In the genomic region with DNA sequence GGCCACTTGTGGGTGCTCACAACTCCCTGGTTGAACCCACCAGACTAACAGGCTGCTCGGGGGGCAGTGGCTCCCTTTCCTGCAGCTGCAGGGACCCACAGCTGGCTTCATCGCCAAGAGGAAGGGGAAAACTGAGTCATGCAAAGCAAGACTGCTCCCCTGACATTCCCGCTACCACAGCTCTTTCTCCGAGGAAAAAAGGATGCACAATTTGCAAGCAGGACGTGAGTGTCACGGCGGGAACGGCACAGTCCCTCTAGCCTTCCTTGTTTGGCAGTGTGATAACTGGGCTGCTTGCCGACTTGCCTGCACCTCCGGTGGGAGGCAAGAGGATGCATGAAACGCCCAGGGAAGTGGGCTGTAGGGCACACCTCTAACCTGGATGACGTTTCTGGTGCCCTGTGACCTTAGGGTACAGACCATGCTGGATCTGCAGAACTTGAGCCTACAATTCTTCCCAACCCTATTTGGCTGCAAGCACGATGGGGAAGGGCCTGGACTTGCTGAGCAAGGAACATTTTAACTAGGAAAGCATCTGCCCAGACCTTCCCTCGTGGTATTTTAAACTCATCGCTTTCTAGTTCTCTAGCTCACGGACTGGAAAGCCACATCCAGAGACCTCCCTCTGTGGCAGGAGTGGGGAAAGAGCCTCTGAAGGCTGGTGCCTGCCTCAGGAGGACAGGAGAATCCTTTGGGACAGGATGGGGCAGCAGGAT, we compare ENCODE assay signal across 17 cellular contexts. TPM values are rescaled to one million over a fixed set of nuclear protein-coding genes. Genes with fewer than 3 reads are reported as not detected.
DNase-seq lines count a peak whose midpoint lies in the region; ATAC-seq and TF ChIP-seq lines count a peak whose summit lies in the region.
"Had no signal": no experiment of that assay in that cellular context is flagged by ENCODE, and none has a peak within 500 bp of the region (broad histone marks: within the 10 kb centered on the region; RNA-seq: fewer than 3 reads in every experiment).

No MANE protein-coding gene starts in this region.

- no peak overlapping the region for H3K18ac ChIP-seq in trophoblast cell (ENCODE audit: low read length)

- H3K4me1 ChIP-seq in breast epithelium (peaks cover 7 to 23% of the 10 kb centered on the region in 2 donors), trophoblast cell (ENCODE audit: control insufficient read depth in 1 of 2, insufficient read depth in 2 of 2, low read length in 2 of 2) (peaks cover 10 to 33% of the 10 kb centered on the region in 2 experiments), vagina (peaks cover 79% of the 10 kb centered on the region)

- peak overlapping the region; percentile 11 for H3K4ac ChIP-seq in trophoblast cell (ENCODE audit: low read depth, low read length)

- H4K12ac ChIP-seq in trophoblast cell (ENCODE audit: low read depth, low read length): no peak overlapping the region

- no peak overlapping the region for H3K9ac ChIP-seq in trophoblast cell (ENCODE audit: low read length)

- peaks cover 10% of the 10 kb centered on the region for H3K36me3 Mint-ChIP-seq in MCF 10A (ENCODE audit: insufficient read depth, unreplicated experiment)
- H3K36me3 Mint-ChIP-seq in effector memory CD8-positive, alpha-beta T cell (ENCODE audit: insufficient read depth): no peaks in the 10 kb centered on the region
- no peaks in the 10 kb centered on the region for H3K36me3 Mint-ChIP-seq in stimulated activated effector memory CD8-positive, alpha-beta T cell treated with anti-CD3 and anti-CD28 coated beads, Interleukin-12 subunit alpha, Interleukin-12 subunit beta, amount 100 ng/mL, for 72 hours
- H3K36me3 Mint-ChIP-seq: CD4-positive, alpha-beta memory T cell had no signal

- POLR2A ChIA-PET in MCF 10A (lab: Yijun Ruan, JAX): interaction anchor here (0.6 to 7.4 kb wide), 4 partner anchors 10 to 325 kb away, joined by 3 to 305 read pairs (median 4); no protein-coding TSS in a partner anchor

- no peak overlapping the region for H3K14ac ChIP-seq in trophoblast cell (ENCODE audit: low read length)

- peak overlapping the region; percentile 8 to 54 (median 29) for H3K4me3 ChIP-seq in breast epithelium
- no peak overlapping the region for H3K4me3 ChIP-seq in trophoblast cell (ENCODE audit: low read depth, low read length)
- H3K4me3 ChIP-seq in vagina: peak overlapping the region; percentile 2 to 9

- H4K8ac ChIP-seq in trophoblast cell (ENCODE audit: low read depth, low read length): no peak overlapping the region

- H3K27ac ChIP-seq in breast epithelium: peak overlapping the region; percentile 78 to 85
- no peak overlapping the region for H3K27ac ChIP-seq in trophoblast cell (ENCODE audit: low read depth, low read length)
- H3K27ac ChIP-seq in vagina: peak overlapping the region; percentile 97
- H3K27ac ChIP-seq: WERI-Rb-1 had no signal

- H3K27me3 ChIP-seq in breast epithelium (no peaks in the 10 kb centered on the region), trophoblast cell (ENCODE audit: insufficient read depth, low read length) (no peaks in the 10 kb centered on the region), vagina (no peaks in the 10 kb centered on the region)

- peaks cover 2% of the 10 kb centered on the region for H3K79me1 ChIP-seq in trophoblast cell (ENCODE audit: low read length)

- H3K27me3 Mint-ChIP-seq in MCF 10A (ENCODE audit: insufficient read depth, unreplicated experiment): no peaks in the 10 kb centered on the region
- peaks cover 66 to 73% of the 10 kb centered on the region in 2 donors for H3K27me3 Mint-ChIP-seq in effector memory CD8-positive, alpha-beta T cell
- H3K27me3 Mint-ChIP-seq: progenitor cell of endocrine pancreas had no signal

- H3K4me1 Mint-ChIP-seq in MCF 10A (ENCODE audit: insufficient read depth, unreplicated experiment): peaks cover 34% of the 10 kb centered on the region
- H3K4me1 Mint-ChIP-seq in effector memory CD8-positive, alpha-beta T cell (ENCODE audit: low read depth in 2 of 2): peaks cover 4 to 11% of the 10 kb centered on the region in 2 donors
- H3K4me1 Mint-ChIP-seq in stimulated activated effector memory CD8-positive, alpha-beta T cell treated with anti-CD3 and anti-CD28 coated beads, Interleukin-12 subunit alpha, Interleukin-12 subunit beta, amount 100 ng/mL, for 72 hours: peaks cover 21% of the 10 kb centered on the region

- BruUV-seq in MCF 10A (replicated peaks; lab: Mats Ljungman, UMichigan): no TSS peak

- H3K79me2 ChIP-seq in trophoblast cell (ENCODE audit: control insufficient read depth, insufficient read depth, low read length, poor library complexity): peaks cover 7% of the 10 kb centered on the region

- no peak overlapping the region for H3K27ac Mint-ChIP-seq in MCF 10A (ENCODE audit: low read depth, unreplicated experiment)
- no peak overlapping the region for H3K27ac Mint-ChIP-seq in effector memory CD8-positive, alpha-beta T cell
- no peak overlapping the region for H3K27ac Mint-ChIP-seq in stimulated activated effector memory CD8-positive, alpha-beta T cell treated with anti-CD3 and anti-CD28 coated beads, Interleukin-12 subunit alpha, Interleukin-12 subunit beta, amount 100 ng/mL, for 72 hours
- H3K27ac Mint-ChIP-seq: activated naive CD4-positive, alpha-beta T cell treated with anti-CD3 and anti-CD28 coated beads for 36 hours; CD4-positive, alpha-beta memory T cell; progenitor cell of endocrine pancreas had no signal

- H2AFZ ChIP-seq in trophoblast cell (ENCODE audit: insufficient read depth, low read length, poor library complexity): no peak overlapping the region

- H3K36me3 ChIP-seq in breast epithelium (no peaks in the 10 kb centered on the region), trophoblast cell (ENCODE audit: control insufficient read depth in 1 of 2, insufficient read depth in 2 of 2, low read length in 2 of 2) (peaks cover 10 to 18% of the 10 kb centered on the region in 2 experiments), vagina (no peaks in the 10 kb centered on the region)
- H3K36me3 ChIP-seq: WERI-Rb-1 had no signal

- TF ChIP-seq POLR2A in breast epithelium (IDR thresholded peaks at IDR 0.05) (no peak), vagina (IDR thresholded peaks at IDR 0.05) (no peak)

- H2BK120ac ChIP-seq in trophoblast cell (ENCODE audit: insufficient read depth, low read length, poor library complexity): no peak overlapping the region

- H2BK12ac ChIP-seq in trophoblast cell (ENCODE audit: low read length): no peak overlapping the region

- DNase-seq in breast epithelium (ENCODE audit: low spot score in 2 of 2): no peak
- no peak for DNase-seq in MCF 10A (ENCODE audit: unreplicated experiment)
- DNase-seq in left cardiac atrium: peak; percentile 50
- no peak for DNase-seq in trophoblast cell
- no peak for DNase-seq in vagina (ENCODE audit: extremely low spot score in 2 of 2)
- DNase-seq in effector memory CD8-positive, alpha-beta T cell: no peak
- no peak for DNase-seq in NCI-H2227 treated with DMSO at 0.1 percent for 48 hours (lab: John Stamatoyannopoulos, UW)
- no peak for DNase-seq in stimulated activated effector memory CD8-positive, alpha-beta T cell treated with anti-CD3 and anti-CD28 coated beads, Interleukin-12 subunit alpha, Interleukin-12 subunit beta, amount 100 ng/mL, for 72 hours (ENCODE audit: low spot score in 2 of 2)
- DNase-seq: 8988T; activated naive CD4-positive, alpha-beta T cell treated with anti-CD3 and anti-CD28 coated beads for 36 hours; CD4-positive, alpha-beta memory T cell; central memory CD4-positive, alpha-beta T cell; NCI-H1092 treated with DMSO at 0.1 percent for 48 hours; NCI-H226; stimulated activated CD4-positive, alpha-beta T cell treated with anti-CD3 and anti-CD28 coated beads, Interleukin-2, amount 100 ng/mL, for 24 hours; WERI-Rb-1 had no signal

- H3K9me3 ChIP-seq in breast epithelium: no peaks in the 10 kb centered on the region
- no peaks in the 10 kb centered on the region for H3K9me3 ChIP-seq in trophoblast cell (ENCODE audit: insufficient read depth, low read depth, low read length)
- H3K9me3 ChIP-seq in vagina: no peaks in the 10 kb centered on the region

- H2AK5ac ChIP-seq in trophoblast cell (ENCODE audit: low read length): no peak overlapping the region

- H3K4me3 Mint-ChIP-seq in MCF 10A (ENCODE audit: unreplicated experiment): no peak overlapping the region
- H3K4me3 Mint-ChIP-seq in effector memory CD8-positive, alpha-beta T cell: no peak overlapping the region
- no peak overlapping the region for H3K4me3 Mint-ChIP-seq in stimulated activated effector memory CD8-positive, alpha-beta T cell treated with anti-CD3 and anti-CD28 coated beads, Interleukin-12 subunit alpha, Interleukin-12 subunit beta, amount 100 ng/mL, for 72 hours
- H3K4me3 Mint-ChIP-seq: activated naive CD4-positive, alpha-beta T cell treated with anti-CD3 and anti-CD28 coated beads for 36 hours; CD4-positive, alpha-beta memory T cell had no signal

- no peak overlapping the region for H4K91ac ChIP-seq in trophoblast cell (ENCODE audit: low read depth, low read length)

- WGBS in trophoblast cell (ENCODE audit: extremely low coverage, insufficient coverage, insufficient read length): no CpG with 5 or more reads among the region's 16 CpGs

- no peak for TF ChIP-seq CTCF in breast epithelium (IDR thresholded peaks at IDR 0.05)
- no peak for TF ChIP-seq CTCF in MCF 10A (IDR thresholded peaks at IDR 0.05; ENCODE audit: unreplicated experiment)
- no peak for TF ChIP-seq CTCF in vagina (IDR thresholded peaks at IDR 0.05)

- no peak overlapping the region for H3K4me2 ChIP-seq in trophoblast cell (ENCODE audit: low read length)

- CTCF ChIA-PET in MCF 10A (lab: Yijun Ruan, JAX): interaction anchor here (0.6 to 1.5 kb wide), 7 partner anchors 22 to 667 kb away, joined by 3 to 7 read pairs (median 4); no protein-coding TSS in a partner anchor

- ATAC-seq in left cardiac atrium: peak in 1 of 2 donors; percentile 17
- ATAC-seq in effector memory CD8-positive, alpha-beta T cell (replicated peaks): no peak
- no peak for ATAC-seq in stimulated activated effector memory CD8-positive, alpha-beta T cell treated with anti-CD3 and anti-CD28 coated beads, Interleukin-12 subunit alpha, Interleukin-12 subunit beta, amount 100 ng/mL, for 72 hours

- intact Hi-C loops in breast epithelium (cut with DNase I; ENCODE audit: low total_unique reads) (no loop called here), MCF 10A (cut with micrococcal nuclease) (no loop called here), left cardiac atrium (cut with DNase I) (no loop called here), vagina (cut with DNase I) (no loop called here)

- no peak overlapping the region for H3K23ac ChIP-seq in trophoblast cell (ENCODE audit: low read length)

- no peak overlapping the region for H2BK5ac ChIP-seq in trophoblast cell (ENCODE audit: low read depth, low read length, poor library complexity)

- H3K9me3 Mint-ChIP-seq in MCF 10A (ENCODE audit: unreplicated experiment): no peaks in the 10 kb centered on the region
- H3K9me3 Mint-ChIP-seq in effector memory CD8-positive, alpha-beta T cell: no peaks in the 10 kb centered on the region
- H3K9me3 Mint-ChIP-seq in stimulated activated effector memory CD8-positive, alpha-beta T cell treated with anti-CD3 and anti-CD28 coated beads, Interleukin-12 subunit alpha, Interleukin-12 subunit beta, amount 100 ng/mL, for 72 hours: no peaks in the 10 kb centered on the region
- H3K9me3 Mint-ChIP-seq: activated naive CD4-positive, alpha-beta T cell treated with anti-CD3 and anti-CD28 coated beads for 36 hours; CD4-positive, alpha-beta memory T cell had no signal

RNA-seq across cellular contexts. Expression of a gene that starts 7.8 kb away (rescaled TPM):
- 100 to 1,000 TPM in 1 of 3 donors, 10 to 100 TPM in 2; 35.3 to 118 (median 43.9) TPM for total RNA-seq in breast epithelium
- 34.1 and 42.3 TPM in 2 replicates for total RNA-seq in MCF 10A (2022)
- total RNA-seq in left cardiac atrium: 10 to 100 TPM in 1 of 2 donors, 1 to 10 TPM in 1; 10.0 to 15.3 TPM
- 40.1 and 41.6 TPM in 2 replicates for polyA plus RNA-seq in trophoblast cell (2013)
- total RNA-seq in vagina: 30.9 TPM
- polyA plus RNA-seq: CD4-positive, alpha-beta memory T cell had no signal
